In the genomic region with DNA sequence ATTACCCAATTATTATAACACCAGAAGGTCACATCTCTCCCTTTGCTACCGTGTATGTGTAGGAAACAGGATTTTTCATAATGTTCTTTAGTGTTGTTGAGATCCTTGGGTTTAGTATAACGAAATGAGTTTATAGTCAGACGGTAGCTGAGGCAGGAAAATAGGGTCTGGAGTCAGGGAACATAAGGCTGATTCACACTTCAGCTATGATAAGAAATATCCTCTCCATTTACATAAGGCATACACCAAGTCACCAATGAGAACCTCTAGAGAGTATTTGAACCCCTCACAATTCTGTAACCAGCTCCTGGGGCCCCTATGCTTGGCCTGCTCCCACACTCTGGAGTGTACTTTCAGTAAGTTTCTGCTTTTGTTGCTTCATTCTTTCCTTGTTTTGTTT, we compare ENCODE assay signal across 16 cellular contexts. TPM values are rescaled to one million over a fixed set of nuclear protein-coding genes. Genes with fewer than 3 reads are reported as not detected.
DNase-seq lines count a peak whose midpoint lies in the region; ATAC-seq and TF ChIP-seq lines count a peak whose summit lies in the region.
"Had no signal": no experiment of that assay in that cellular context is flagged by ENCODE, and none has a peak within 500 bp of the region (broad histone marks: within the 10 kb centered on the region; RNA-seq: fewer than 3 reads in every experiment).

No MANE protein-coding gene starts in this region.

- POLR2A ChIA-PET in SK-N-SH (lab: Yijun Ruan, JAX): no interaction called here

- peaks cover 50% of the 10 kb centered on the region for H3K4me1 Mint-ChIP-seq in chondrocyte (ENCODE audit: low read depth)
- H3K4me1 Mint-ChIP-seq in osteocyte (ENCODE audit: unreplicated experiment): peaks cover 31% of the 10 kb centered on the region

- H3K9ac ChIP-seq in SK-N-SH (no peak overlapping the region), adipocyte (ENCODE audit: low read length) (no peak overlapping the region), smooth muscle cell (ENCODE audit: low read depth) (no peak overlapping the region)
- H3K9ac ChIP-seq: BLaER1 had no signal

- H3K27ac Mint-ChIP-seq in chondrocyte (ENCODE audit: unreplicated experiment) (peak overlapping the region; percentile 73), osteocyte (ENCODE audit: unreplicated experiment) (no peak overlapping the region)
- H3K27ac Mint-ChIP-seq: HFFc6 had no signal

- H3K4me1 ChIP-seq in SK-N-SH (ENCODE audit: control insufficient read depth in 1 of 2, insufficient read depth in 2 of 2, low read depth in 1 of 2, low read length in 1 of 2) (peaks cover 0 to 13% of the 10 kb centered on the region in 2 experiments; a peak in 3 of 4 replicates), adipocyte (ENCODE audit: control insufficient read depth, insufficient read depth, low read length) (peaks cover 29% of the 10 kb centered on the region), smooth muscle cell (ENCODE audit: low read depth) (peaks cover 6% of the 10 kb centered on the region)
- H3K4me1 ChIP-seq: HAP-1 had no signal

- WGBS in SK-N-SH (ENCODE audit: low lambda C conversion rate): 79% methylated on average over 3 of the region's 3 CpGs
- 35% methylated on average over 3 of the region's 3 CpGs for WGBS in smooth muscle cell (ENCODE audit: low lambda C conversion rate)

- H3K27me3 ChIP-seq in SK-N-SH (ENCODE audit: insufficient read depth): no peaks in the 10 kb centered on the region
- H3K27me3 ChIP-seq in adipocyte (replicated peaks; ENCODE audit: control insufficient read depth, insufficient read depth, low read length): no peaks in the 10 kb centered on the region
- H3K27me3 ChIP-seq in smooth muscle cell (ENCODE audit: low read depth): no peaks in the 10 kb centered on the region
- H3K27me3 ChIP-seq: BLaER1 had no signal

- H4K20me1 ChIP-seq in SK-N-SH (ENCODE audit: insufficient read depth): no peaks in the 10 kb centered on the region
- H4K20me1 ChIP-seq in smooth muscle cell (ENCODE audit: low read depth): no peaks in the 10 kb centered on the region
- H4K20me1 ChIP-seq: BLaER1 had no signal

- H3K27me3 Mint-ChIP-seq in chondrocyte (ENCODE audit: low read depth) (no peaks in the 10 kb centered on the region), osteocyte (ENCODE audit: unreplicated experiment) (peaks cover 13% of the 10 kb centered on the region)

- ATAC-seq in SK-N-SH treated with all-trans-retinoic acid at 6 μM for 48 hours (no peak), GM21723 (IDR thresholded peaks at IDR 0.05; ENCODE audit: unreplicated experiment) (no peak)

- H3K9me3 Mint-ChIP-seq in chondrocyte (ENCODE audit: low read depth) (no peaks in the 10 kb centered on the region), osteocyte (ENCODE audit: unreplicated experiment) (no peaks in the 10 kb centered on the region)
- H3K9me3 Mint-ChIP-seq: CD4-positive, CD25-positive, alpha-beta regulatory T cell; HFFc6 had no signal

- H2AFZ ChIP-seq in SK-N-SH (ENCODE audit: low read depth): peak overlapping the region; percentile 52; the same call in 1 of the 2 replicates
- peak overlapping the region; percentile 55 for H2AFZ ChIP-seq in smooth muscle cell (ENCODE audit: low read depth)

- no peaks in the 10 kb centered on the region for H3K9me3 ChIP-seq in SK-N-SH
- no peaks in the 10 kb centered on the region for H3K9me3 ChIP-seq in adipocyte (ENCODE audit: control insufficient read depth, low read length)
- no peaks in the 10 kb centered on the region for H3K9me3 ChIP-seq in smooth muscle cell (replicated peaks; ENCODE audit: low read depth)
- H3K9me3 ChIP-seq: BLaER1, HAP-1 had no signal

- no peak for TF ChIP-seq CTCF in SK-N-SH (IDR thresholded peaks at IDR 0.05)
- TF ChIP-seq CTCF in chondrocyte (IDR thresholded peaks at IDR 0.05): no peak
- TF ChIP-seq CTCF in smooth muscle cell (IDR thresholded peaks at IDR 0.05; ENCODE audit: borderline replicate concordance, insufficient read depth, poor library complexity, severe bottlenecking): no peak
- TF ChIP-seq CTCF in osteocyte (IDR thresholded peaks at IDR 0.05): no peak

- TF ChIP-seq RAD21 in SK-N-SH (IDR thresholded peaks at IDR 0.05; ENCODE audit: low read length): no peak

- H3F3A ChIP-seq in SK-N-SH (replicated peaks; ENCODE audit: insufficient read depth) (peaks cover 12% of the 10 kb centered on the region), smooth muscle cell (ENCODE audit: low read depth) (peaks cover 4% of the 10 kb centered on the region)

- CTCF ChIA-PET in SK-N-SH (lab: Yijun Ruan, JAX): no interaction called here

- H3K4me2 ChIP-seq in SK-N-SH: no peak overlapping the region
- H3K4me2 ChIP-seq in smooth muscle cell: peak overlapping the region; percentile 43
- H3K4me2 ChIP-seq: BLaER1 had no signal

- H3K36me3 ChIP-seq in SK-N-SH (replicated peaks in 1 of 2; ENCODE audit: control insufficient read depth in 1 of 2, insufficient read depth in 2 of 2, low read length in 1 of 2): no peaks in the 10 kb centered on the region
- H3K36me3 ChIP-seq in adipocyte (ENCODE audit: control insufficient read depth, insufficient read depth, low read length, severe bottlenecking): no peaks in the 10 kb centered on the region
- H3K36me3 ChIP-seq in smooth muscle cell (ENCODE audit: low read depth): no peaks in the 10 kb centered on the region
- H3K36me3 ChIP-seq: BLaER1, HAP-1 had no signal

- H3K36me3 Mint-ChIP-seq in chondrocyte (ENCODE audit: low read depth) (no peaks in the 10 kb centered on the region), osteocyte (ENCODE audit: unreplicated experiment) (no peaks in the 10 kb centered on the region)
- H3K36me3 Mint-ChIP-seq: CD4-positive, CD25-positive, alpha-beta regulatory T cell had no signal

- H3K4me3 ChIP-seq in SK-N-SH (ENCODE audit: low read depth in 2 of 2, low read length in 1 of 2) (no peak overlapping the region), adipocyte (ENCODE audit: low read length) (no peak overlapping the region), smooth muscle cell (no peak overlapping the region)
- H3K4me3 ChIP-seq: BLaER1, HAP-1 had no signal

- no peak for DNase-seq in SK-N-SH
- peak; percentile 24 for DNase-seq in adipocyte (ENCODE audit: low read depth)
- DNase-seq in chondrocyte (ENCODE audit: low spot score): no peak
- DNase-seq in smooth muscle cell (lab: John Stamatoyannopoulos, UW; ENCODE audit: unreplicated experiment): no peak
- DNase-seq in activated T-cell treated with anti-CD3 and anti-CD28 coated beads, Interleukin-2, amount 50 U/mL, for 48 hours: no peak
- no peak for DNase-seq in osteocyte (ENCODE audit: extremely low spot score, unreplicated experiment)
- DNase-seq: AML-193; Calu3; CD4-positive, CD25-positive, alpha-beta regulatory T cell; DMS 273 treated with DMSO at 0.1 percent for 48 hours; HFFc6 had no signal

- H3K79me2 ChIP-seq in SK-N-SH (ENCODE audit: insufficient read depth) (no peaks in the 10 kb centered on the region), smooth muscle cell (ENCODE audit: low read depth) (no peaks in the 10 kb centered on the region)

- H3K9me2 ChIP-seq in SK-N-SH: no peaks in the 10 kb centered on the region

- H3K27ac ChIP-seq in SK-N-SH (ENCODE audit: low read depth in 2 of 2, low read length in 1 of 2) (no peak overlapping the region), smooth muscle cell (ENCODE audit: low read depth) (peak overlapping the region; percentile 36)
- H3K27ac ChIP-seq: 22Rv1, BLaER1 had no signal

- H3K4me3 Mint-ChIP-seq in chondrocyte (ENCODE audit: unreplicated experiment) (no peak overlapping the region), osteocyte (ENCODE audit: unreplicated experiment) (no peak overlapping the region)
- H3K4me3 Mint-ChIP-seq: CD4-positive, CD25-positive, alpha-beta regulatory T cell; HFFc6 had no signal

- no peak for TF ChIP-seq EP300 in SK-N-SH (IDR thresholded peaks at IDR 0.05; ENCODE audit: borderline replicate concordance in 1 of 2, low read depth in 1 of 2, low read length in 1 of 2)

TF ChIP-seq in SK-N-SH, 30 proteins besides CTCF, POLR2A, EP300 and RAD21 (continues in another document):
- TF ChIP-seq MXI1 (IDR thresholded peaks at IDR 0.05; ENCODE audit: low read depth, low read length): no peak
- TF ChIP-seq, protein P1, sequence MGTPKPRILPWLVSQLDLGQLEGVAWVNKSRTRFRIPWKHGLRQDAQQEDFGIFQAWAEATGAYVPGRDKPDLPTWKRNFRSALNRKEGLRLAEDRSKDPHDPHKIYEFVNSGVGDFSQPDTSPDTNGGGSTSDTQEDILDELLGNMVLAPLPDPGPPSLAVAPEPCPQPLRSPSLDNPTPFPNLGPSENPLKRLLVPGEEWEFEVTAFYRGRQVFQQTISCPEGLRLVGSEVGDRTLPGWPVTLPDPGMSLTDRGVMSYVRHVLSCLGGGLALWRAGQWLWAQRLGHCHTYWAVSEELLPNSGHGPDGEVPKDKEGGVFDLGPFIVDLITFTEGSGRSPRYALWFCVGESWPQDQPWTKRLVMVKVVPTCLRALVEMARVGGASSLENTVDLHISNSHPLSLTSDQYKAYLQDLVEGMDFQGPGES (IDR thresholded peaks at IDR 0.05; ENCODE audit: low read depth, low read length): no peak

TF ChIP-seq in SK-N-SH treated with all-trans-retinoic acid at 6 μM for 48 hours, 23 proteins besides CTCF, POLR2A, EP300 and RAD21:
- TF ChIP-seq TCF4 (CRISPR knock-in tag; IDR thresholded peaks at IDR 0.05; ENCODE audit: borderline replicate concordance) (no peak), ZNF70 (CRISPR knock-in tag; IDR thresholded peaks at IDR 0.05) (no peak), OSR1 (CRISPR knock-in tag; IDR thresholded peaks at IDR 0.05) (no peak), ESRRG (CRISPR knock-in tag; IDR thresholded peaks at IDR 0.05) (no peak), ISL1 (CRISPR knock-in tag; IDR thresholded peaks at IDR 0.05) (no peak), ZFP3 (CRISPR knock-in tag; IDR thresholded peaks at IDR 0.05) (no peak)
- TF ChIP-seq, protein P2, sequence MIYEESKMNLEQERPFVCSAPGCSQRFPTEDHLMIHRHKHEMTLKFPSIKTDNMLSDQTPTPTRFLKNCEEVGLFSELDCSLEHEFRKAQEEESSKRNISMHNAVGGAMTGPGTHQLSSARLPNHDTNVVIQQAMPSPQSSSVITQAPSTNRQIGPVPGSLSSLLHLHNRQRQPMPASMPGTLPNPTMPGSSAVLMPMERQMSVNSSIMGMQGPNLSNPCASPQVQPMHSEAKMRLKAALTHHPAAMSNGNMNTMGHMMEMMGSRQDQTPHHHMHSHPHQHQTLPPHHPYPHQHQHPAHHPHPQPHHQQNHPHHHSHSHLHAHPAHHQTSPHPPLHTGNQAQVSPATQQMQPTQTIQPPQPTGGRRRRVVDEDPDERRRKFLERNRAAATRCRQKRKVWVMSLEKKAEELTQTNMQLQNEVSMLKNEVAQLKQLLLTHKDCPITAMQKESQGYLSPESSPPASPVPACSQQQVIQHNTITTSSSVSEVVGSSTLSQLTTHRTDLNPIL (CRISPR knock-in tag; IDR thresholded peaks at IDR 0.05; ENCODE audit: low read depth): no peak

RNA-seq across cellular contexts. Expression of a gene that starts 58.9 kb away (rescaled TPM):
- polyA plus RNA-seq in SK-N-SH (2012; rRNA removed): 14.8 and 22.0 TPM in 2 replicates
- polyA plus RNA-seq in SK-N-SH (2012; cell fraction: cytosol; rRNA removed): 13.9 and 22.2 TPM in 2 replicates
- polyA plus RNA-seq in SK-N-SH (2012; cell fraction: nucleus; rRNA removed): 14.6 and 16.6 TPM in 2 replicates
- total RNA-seq in chondrocyte: 97.2 to 117 TPM (median 114 TPM) in 3 replicates
- 37.3 and 48.0 TPM in 2 replicates for total RNA-seq in smooth muscle cell
- 25.4 and 56.6 TPM in 2 replicates for polyA plus RNA-seq in smooth muscle cell
- 44.6 and 50.8 TPM in 2 replicates for total RNA-seq in osteocyte
